Comparison of ENCODE assay signal across 16 cellular contexts in the genomic region with DNA sequence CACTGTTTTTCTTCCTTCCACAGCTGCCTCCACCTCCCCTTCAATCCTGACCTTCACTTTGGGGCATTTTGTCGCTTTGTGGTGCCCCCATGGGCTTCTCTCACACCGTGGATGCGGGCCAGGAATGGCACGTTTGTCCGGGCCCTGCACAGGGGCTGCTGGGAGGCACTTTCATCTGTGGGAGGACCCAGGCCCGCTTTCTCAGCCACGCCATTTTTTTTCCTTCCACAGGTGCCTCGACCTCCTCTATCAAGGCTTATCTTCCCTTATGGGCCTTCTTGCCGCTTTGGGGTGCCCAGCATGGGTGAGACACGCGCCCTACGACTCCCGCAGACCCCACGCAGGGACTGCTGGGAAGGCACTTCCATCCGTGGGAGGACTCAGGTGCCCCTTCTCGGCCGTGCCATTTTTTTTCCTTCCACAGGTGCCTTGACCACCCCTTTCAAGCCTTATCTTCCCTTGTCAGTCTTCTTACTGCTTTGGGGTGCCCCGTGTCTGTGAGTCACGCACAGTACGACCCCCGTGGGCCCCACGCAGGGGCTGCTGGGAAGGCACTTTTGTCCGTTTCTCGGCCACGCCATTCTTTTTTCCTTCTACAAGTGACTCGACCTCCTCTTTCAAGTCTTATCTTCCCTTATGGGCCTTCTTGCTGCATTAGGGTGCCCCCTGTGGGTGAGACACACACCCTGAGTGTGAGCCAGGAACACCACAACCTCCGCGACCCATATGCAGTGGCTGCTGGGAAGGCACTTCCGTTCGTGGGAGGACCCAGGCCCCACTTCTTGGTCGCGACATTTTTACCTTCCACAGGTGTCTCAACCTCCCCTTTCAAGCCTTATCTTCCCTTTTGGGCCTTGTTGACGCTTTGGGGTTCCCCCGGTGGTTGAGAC.
DNase-seq lines count a peak whose midpoint lies in the region; ATAC-seq and TF ChIP-seq lines count a peak whose summit lies in the region.
"Had no signal": no experiment of that assay in that cellular context is flagged by ENCODE, and none has a peak within 500 bp of the region (broad histone marks: within the 10 kb centered on the region; RNA-seq: fewer than 3 reads in every experiment).

No MANE protein-coding gene starts in this region.

- RAD21 ChIA-PET in HCT116 (lab: Charles Lee; ENCODE audit: low non-redundant PET in 1 of 2, low total read pairs in 2 of 2, uncharacterized antibody in 2 of 2, unreplicated experiment in 2 of 2), result no interaction called here

- TF ChIP-seq RAD21 in HCT116 (IDR thresholded peaks at IDR 0.05; ENCODE audit: low read depth), result peak; percentile 17; the same call in 1 of the 2 replicates

- no peak overlapping the region for H3K4me2 ChIP-seq in HCT116 (ENCODE audit: low read length)
- H3K4me2 ChIP-seq: smooth muscle cell had no signal

- H3K36me3 ChIP-seq in HCT116 (ENCODE audit: control insufficient read depth in 1 of 2, insufficient read depth in 2 of 2, low read length in 2 of 2), result no peaks in the 10 kb centered on the region
- H3K36me3 ChIP-seq in SJCRH30, result no peaks in the 10 kb centered on the region
- no peaks in the 10 kb centered on the region for H3K36me3 ChIP-seq in left lung
- H3K36me3 ChIP-seq: ascending aorta, gastrocnemius medialis had no signal

- DNase-seq in COLO829 (ENCODE audit: low spot score) (peak; percentile 40), HCT116 (ENCODE audit: low read depth, low spot score) (no peak), SJCRH30 (peak; percentile 5 to 22), left lung (peak; percentile 20 to 43), NCI-H446 treated with DMSO at 0.1 percent for 48 hours (lab: John Stamatoyannopoulos, UW) (no peak)
- DNase-seq in NK-92 treated with Interleukin-12 subunit alpha and Interleukin-12 subunit beta, amount 100 ng/mL, for 24 hours (lab: John Stamatoyannopoulos, UW), result no peak
- DNase-seq: activated CD8-positive, alpha-beta memory T cell treated with anti-CD3 and anti-CD28 coated beads, Interleukin-2, amount 50 U/mL, for 48 hours; effector CD8-positive, alpha-beta T cell; KG1; NCI-H2081; nephron progenitor cell had no signal

- H3K4me3 ChIP-seq in HCT116 (replicated peaks in 1 of 2; ENCODE audit: low read depth in 1 of 2, low read length in 2 of 2) (no peak overlapping the region), SJCRH30 (no peak overlapping the region), left lung (no peak overlapping the region)
- H3K4me3 ChIP-seq: ascending aorta, gastrocnemius medialis, smooth muscle cell had no signal

- no TSS peak for BruUV-seq in HCT116 (replicated peaks; lab: Mats Ljungman, UMichigan)

- peak in 2 of 3 experiments; percentile 16 to 36; a peak in 3 of 6 replicates for TF ChIP-seq CTCF in HCT116 (IDR thresholded peaks at IDR 0.05 in 2 of 3, conservative IDR thresholded peaks at IDR 0.05 in 1 of 3; ENCODE audit: borderline replicate concordance in 1 of 3, insufficient read depth in 1 of 3, low read depth in 2 of 3, low read length in 2 of 3)
- no peak for TF ChIP-seq CTCF in left lung (IDR thresholded peaks at IDR 0.05)

- CTCF ChIA-PET in HCT116 (lab: Charles Lee), result no interaction called here

- no peaks in the 10 kb centered on the region for H3K79me2 ChIP-seq in HCT116 (ENCODE audit: insufficient read depth, low read length)

- H3K27me3 ChIP-seq in HCT116 (ENCODE audit: insufficient read depth, low read length), result no peaks in the 10 kb centered on the region
- H3K27me3 ChIP-seq in SJCRH30, result peaks cover 4% of the 10 kb centered on the region; the same call in 1 of the 2 replicates
- no peaks in the 10 kb centered on the region for H3K27me3 ChIP-seq in left lung
- H3K27me3 ChIP-seq: ascending aorta, gastrocnemius medialis had no signal

- no peak overlapping the region for H2AFZ ChIP-seq in HCT116 (ENCODE audit: low read depth, low read length, poor library complexity, severe bottlenecking)

- no peaks in the 10 kb centered on the region for H3K9me2 ChIP-seq in HCT116 (ENCODE audit: insufficient read depth)

- POLR2A ChIA-PET in HCT116 (lab: Charles Lee), result no interaction called here

- H3K4me1 ChIP-seq in HCT116 (ENCODE audit: control insufficient read depth in 1 of 2, insufficient read depth in 2 of 2, low read length in 2 of 2) (no peaks in the 10 kb centered on the region), SJCRH30 (no peaks in the 10 kb centered on the region), left lung (no peaks in the 10 kb centered on the region)
- H3K4me1 ChIP-seq: ascending aorta, gastrocnemius medialis had no signal

- H3K9ac ChIP-seq in HCT116 (ENCODE audit: low read length), result no peak overlapping the region

- intact Hi-C loops in HCT116 (cut with micrococcal nuclease) (loop anchor here (1.0 kb wide), 1 partner anchor 170 kb away; no protein-coding TSS in a partner anchor), left lung (cut with DNase I) (no loop called here)

- no peaks in the 10 kb centered on the region for H4K20me1 ChIP-seq in HCT116 (ENCODE audit: insufficient read depth)

- TF ChIP-seq POLR2A in HCT116 (IDR thresholded peaks at IDR 0.05; ENCODE audit: borderline replicate concordance, extremely low read depth, insufficient read depth, insufficient read length), result no peak

- H3K9me3 ChIP-seq in HCT116 (ENCODE audit: control insufficient read depth in 1 of 2, insufficient read depth in 1 of 2, low read depth in 1 of 2, low read length in 2 of 2), result no peaks in the 10 kb centered on the region
- H3K9me3 ChIP-seq in SJCRH30 (replicated peaks), result no peaks in the 10 kb centered on the region
- peaks cover 0 to 99% of the 10 kb centered on the region in 2 donors for H3K9me3 ChIP-seq in left lung
- H3K9me3 ChIP-seq: gastrocnemius medialis had no signal

- ATAC-seq in HCT116 (peak; percentile 53; the same call in 1 of the 2 replicates), left lung (no peak), HG02970 (IDR thresholded peaks at IDR 0.05; ENCODE audit: low FRiP score, unreplicated experiment) (no peak)
- ATAC-seq: CD8-positive, alpha-beta T cell; gastrocnemius medialis had no signal

- H3K27ac ChIP-seq in HCT116 (ENCODE audit: low read depth, low read length), result no peak overlapping the region
- H3K27ac ChIP-seq in SJCRH30, result no peak overlapping the region
- H3K27ac ChIP-seq in left lung, result no peak overlapping the region
- H3K27ac ChIP-seq: ascending aorta, gastrocnemius medialis had no signal

TF ChIP-seq in HCT116, 20 proteins besides CTCF, POLR2A, EP300 and RAD21:
- TF ChIP-seq, protein P1, sequence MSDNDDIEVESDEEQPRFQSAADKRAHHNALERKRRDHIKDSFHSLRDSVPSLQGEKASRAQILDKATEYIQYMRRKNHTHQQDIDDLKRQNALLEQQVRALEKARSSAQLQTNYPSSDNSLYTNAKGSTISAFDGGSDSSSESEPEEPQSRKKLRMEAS (IDR thresholded peaks at IDR 0.05), result no peak
- TF ChIP-seq SIN3A (IDR thresholded peaks at IDR 0.05; ENCODE audit: low read depth) (no peak), ELF1 (IDR thresholded peaks at IDR 0.05; ENCODE audit: borderline replicate concordance, low read depth) (no peak), FOSL1 (IDR thresholded peaks at IDR 0.05; ENCODE audit: low read depth) (no peak), SP1 (IDR thresholded peaks at IDR 0.05; ENCODE audit: low read depth) (no peak), ZBTB33 (IDR thresholded peaks at IDR 0.05; ENCODE audit: extremely low read depth, insufficient replicate concordance, low read length) (no peak), CBX3 (IDR thresholded peaks at IDR 0.05; ENCODE audit: low read depth) (no peak), JUND (IDR thresholded peaks at IDR 0.05) (no peak), TCF7L2 (IDR thresholded peaks at IDR 0.05; ENCODE audit: borderline replicate concordance, extremely low read depth, insufficient read depth, insufficient read length) (no peak), YY1 (IDR thresholded peaks at IDR 0.05; ENCODE audit: extremely low read depth, insufficient replicate concordance, low read depth, low read length) (no peak), EGR1 (IDR thresholded peaks at IDR 0.05; ENCODE audit: low read depth) (no peak), ZNF274 (IDR thresholded peaks at IDR 0.05; ENCODE audit: low read depth, low read length) (no peak)
- TF ChIP-seq, protein P2, sequence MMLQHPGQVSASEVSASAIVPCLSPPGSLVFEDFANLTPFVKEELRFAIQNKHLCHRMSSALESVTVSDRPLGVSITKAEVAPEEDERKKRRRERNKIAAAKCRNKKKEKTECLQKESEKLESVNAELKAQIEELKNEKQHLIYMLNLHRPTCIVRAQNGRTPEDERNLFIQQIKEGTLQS (IDR thresholded peaks at IDR 0.05), result no peak

Comparison
In these comparisons a context has a peak if more than half of its experiments do, and no peak if none do; other contexts are left out.
1. DNase-seq: peak in COLO829 (single experiment), SJCRH30 (2 of 2) and left lung (2 of 2); none in HCT116 (single experiment), NCI-H446 treated with DMSO at 0.1 percent for 48 hours (single experiment) and NK-92 treated with Interleukin-12 subunit alpha and Interleukin-12 subunit beta, amount 100 ng/mL, for 24 hours (single experiment).
2. CTCF ChIP-seq: peak in HCT116 (2 of 3); none in left lung (0 of 2).